10 cellular contexts compared by ENCODE assay signal in genomic region chr17:79942591-79943353, GRCh38.
DNase-seq lines count a peak whose midpoint lies in the region; ATAC-seq and TF ChIP-seq lines count a peak whose summit lies in the region.
"Had no signal": no experiment of that assay in that cellular context is flagged by ENCODE, and none has a peak within 500 bp of the region (broad histone marks: within the 10 kb centered on the region; RNA-seq: fewer than 3 reads in every experiment).

No MANE protein-coding gene starts in this region.

- ATAC-seq in GM18868 (IDR thresholded peaks at IDR 0.05; ENCODE audit: unreplicated experiment): no peak
- ATAC-seq in GM18517 (IDR thresholded peaks at IDR 0.05; ENCODE audit: unreplicated experiment): no peak
- no peak for ATAC-seq in HG02798 (IDR thresholded peaks at IDR 0.05; ENCODE audit: poor library complexity, unreplicated experiment)
- ATAC-seq: PC-3 had no signal

- H3K4me3 Mint-ChIP-seq in activated CD4-positive, alpha-beta T cell treated with anti-CD3 and anti-CD28 coated beads, Interleukin-2, amount 10 ng/mL, durations not matched to agents 24 days and 14 days: peak overlapping the region; percentile 2

- no peak for TF ChIP-seq CTCF in thyroid gland (IDR thresholded peaks at IDR 0.05)

- H3K4me3 ChIP-seq in thyroid gland (replicated peaks in 1 of 3): no peak overlapping the region
- H3K4me3 ChIP-seq: vagina had no signal

- H3K27me3 Mint-ChIP-seq in activated CD4-positive, alpha-beta T cell treated with anti-CD3 and anti-CD28 coated beads, Interleukin-2, amount 10 ng/mL, durations not matched to agents 24 days and 14 days: peaks cover 3% of the 10 kb centered on the region

- H3K4me1 Mint-ChIP-seq in activated CD4-positive, alpha-beta T cell treated with anti-CD3 and anti-CD28 coated beads, Interleukin-2, amount 10 ng/mL, durations not matched to agents 24 days and 14 days: peaks cover 7% of the 10 kb centered on the region

- no peaks in the 10 kb centered on the region for H3K9me3 Mint-ChIP-seq in activated CD4-positive, alpha-beta T cell treated with anti-CD3 and anti-CD28 coated beads, Interleukin-2, amount 10 ng/mL, durations not matched to agents 24 days and 14 days

- no peak overlapping the region for H3K27ac ChIP-seq in thyroid gland
- H3K27ac ChIP-seq: vagina had no signal

- H3K27ac Mint-ChIP-seq in activated CD4-positive, alpha-beta T cell treated with anti-CD3 and anti-CD28 coated beads, Interleukin-2, amount 10 ng/mL, durations not matched to agents 24 days and 14 days: peak overlapping the region; percentile 22

- H3K4me1 ChIP-seq in thyroid gland: peaks cover 0 to 9% of the 10 kb centered on the region in 2 donors

- H3K9me3 ChIP-seq in thyroid gland: no peaks in the 10 kb centered on the region
- H3K9me3 ChIP-seq: vagina had no signal

- intact Hi-C loops in activated CD4-positive, alpha-beta T cell treated with anti-CD3 and anti-CD28 coated beads, Interleukin-2, amount 10 ng/mL, durations not matched to agents 24 days and 14 days (cut with micrococcal nuclease): loop anchor here (10.0 kb wide), 1 partner anchor 68 kb away; no protein-coding TSS in a partner anchor
- intact Hi-C loops in thyroid gland (cut with DNase I): no loop called here

- no peak for TF ChIP-seq POLR2A in thyroid gland (IDR thresholded peaks at IDR 0.05)

- peaks cover 23 to 24% of the 10 kb centered on the region in 2 donors for H3K36me3 ChIP-seq in thyroid gland

- H3K36me3 Mint-ChIP-seq in activated CD4-positive, alpha-beta T cell treated with anti-CD3 and anti-CD28 coated beads, Interleukin-2, amount 10 ng/mL, durations not matched to agents 24 days and 14 days (ENCODE audit: low read depth): no peaks in the 10 kb centered on the region

- no peaks in the 10 kb centered on the region for H3K27me3 ChIP-seq in thyroid gland
- H3K27me3 ChIP-seq: vagina had no signal

- peak; percentile 75 for DNase-seq in activated CD4-positive, alpha-beta T cell treated with anti-CD3 and anti-CD28 coated beads, Interleukin-2, amount 10 ng/mL, durations not matched to agents 24 days and 14 days
- DNase-seq in activated CD4-positive, alpha-beta T cell treated with anti-CD3 and anti-CD28 coated beads, Interleukin-2, amount 50 U/mL, for 4 hours: no peak
- DNase-seq in activated naive CD4-positive, alpha-beta T cell treated with anti-CD3 and anti-CD28 coated beads, Interleukin-2, amount 50 U/mL, for 16 hours: peak; percentile 14
- DNase-seq in islet precursor cell (peak; percentile 57), thyroid gland (peak; percentile 45 to 48)
- DNase-seq: PC-3 had no signal

- WGBS in thyroid gland, 2 donors: 78 to 86% methylated on average over 24 to 34 of the region's 35 CpGs

Comparison
In these comparisons a context has a peak if more than half of its experiments do, and no peak if none do; other contexts are left out.
1. DNase-seq: peak in activated CD4-positive, alpha-beta T cell treated with anti-CD3 and anti-CD28 coated beads, Interleukin-2, amount 10 ng/mL, durations not matched to agents 24 days and 14 days (single experiment), activated naive CD4-positive, alpha-beta T cell treated with anti-CD3 and anti-CD28 coated beads, Interleukin-2, amount 50 U/mL, for 16 hours (single experiment), islet precursor cell (single experiment) and thyroid gland (2 of 2); none in activated CD4-positive, alpha-beta T cell treated with anti-CD3 and anti-CD28 coated beads, Interleukin-2, amount 50 U/mL, for 4 hours (0 of 2).